33 cellular contexts compared by ENCODE assay signal in the genomic region with DNA sequence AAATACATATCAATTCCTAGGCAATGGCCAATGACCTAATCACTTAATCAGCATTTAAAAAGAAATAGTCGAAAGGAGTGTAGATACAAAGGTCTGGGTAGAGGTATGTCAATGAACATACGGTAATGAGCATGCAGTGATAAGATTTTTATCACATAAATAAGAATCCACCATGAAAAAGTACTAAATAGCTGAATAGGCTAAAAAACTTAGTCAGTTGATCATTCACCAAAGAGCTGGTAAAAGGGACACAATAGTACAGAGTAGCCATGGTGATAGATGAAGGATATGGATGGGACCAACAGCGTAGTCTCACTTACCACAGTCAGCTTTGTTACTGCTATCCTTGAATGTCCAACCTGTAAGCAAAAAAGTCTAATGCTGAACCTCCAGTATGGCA.
"Had no signal": no experiment of that assay in that cellular context is flagged by ENCODE, and none has a peak within 500 bp of the region (broad histone marks: within the 10 kb centered on the region; RNA-seq: fewer than 3 reads in every experiment).

No MANE protein-coding gene starts in this region.

- H3K36me3 ChIP-seq: adrenal gland, brain microvascular endothelial cell, breast epithelium had no signal

- DNase-seq: activated B cell treated with CpG ODN at 0.5 μM for 24 hours; activated CD4-positive, alpha-beta memory T cell treated with anti-CD3 and anti-CD28 coated beads for 36 hours; activated CD4-positive, alpha-beta T cell treated with anti-CD3 and anti-CD28 coated beads for 4 hours; activated CD4-positive, alpha-beta T cell treated with anti-CD3 and anti-CD28 coated beads, Interleukin-2, amount 10 ng/mL, durations not matched to agents 24 days and 14 days; activated CD4-positive, alpha-beta T cell treated with anti-CD3 and anti-CD28 coated beads, Interleukin-2, amount 50 U/mL, for 1 hour; activated CD4-positive, alpha-beta T cell treated with anti-CD3 and anti-CD28 coated beads, Interleukin-2, amount 50 U/mL, for 4 hours; activated CD4-positive, CD25-positive, alpha-beta regulatory T cell treated with anti-CD3 and anti-CD28 coated beads, Interleukin-2, amount 50 U/mL, for 72 hours; activated CD8-positive, alpha-beta memory T cell treated with anti-CD3 and anti-CD28 coated beads, Interleukin-2, amount 50 U/mL, for 4 hours; activated CD8-positive, alpha-beta T cell treated with anti-CD3 and anti-CD28 coated beads for 36 hours; activated effector memory CD4-positive, alpha-beta T cell treated with anti-CD3 and anti-CD28 coated beads, Interleukin-2, amount 50 U/mL, for 16 hours; activated gamma-delta T cell treated with Interleukin-2 at 50 U/mL for 16 hours; activated naive CD4-positive, alpha-beta T cell; activated naive CD4-positive, alpha-beta T cell treated with anti-CD3 and anti-CD28 coated beads for 36 hours; activated naive CD4-positive, alpha-beta T cell treated with anti-CD3 and anti-CD28 coated beads, Interleukin-2, amount 50 U/mL, for 16 hours; activated naive CD8-positive, alpha-beta T cell treated with anti-CD3 and anti-CD28 coated beads for 36 hours; activated T-cell treated with anti-CD3 and anti-CD28 coated beads for 4 hours; activated T-cell treated with anti-CD3 and anti-CD28 coated beads, Interleukin-2, amount 50 U/mL, for 1 hour; activated T-cell treated with anti-CD3 and anti-CD28 coated beads, Interleukin-2, amount 50 U/mL, for 4 hours; activated T-cell treated with anti-CD3 and anti-CD28 coated beads, Interleukin-2, amount 50 U/mL, for 72 hours; adrenal gland; amniotic stem cell; aorta; body of pancreas; brain microvascular endothelial cell; central memory CD4-positive, alpha-beta T cell; T-helper 2 cell; T-helper 9 cell had no signal

- FAIRE-seq: astrocyte, TTC549 had no signal

- ATAC-seq: activated CD8-positive, alpha-beta T cell treated with anti-CD3 and anti-CD28 coated beads for 36 hours; activated naive CD4-positive, alpha-beta T cell treated with anti-CD3 and anti-CD28 coated beads, Interleukin-2, amount 50 U/mL, for 72 hours; activated T-cell treated with anti-CD3 and anti-CD28 coated beads, Interleukin-2, amount 50 U/mL, for 4 hours; activated T-cell treated with anti-CD3 and anti-CD28 coated beads, Interleukin-2, amount 50 U/mL, for 72 hours; activated T-helper 17 cell treated with anti-CD3 and anti-CD28 coated beads, Interleukin-2, amount 50 U/mL, for 72 hours; body of pancreas had no signal

- H3K4me3 ChIP-seq: adrenal gland, body of pancreas, breast epithelium had no signal

- H3K27me3 ChIP-seq: adrenal gland, body of pancreas, brain microvascular endothelial cell, breast epithelium had no signal

- H3K27ac ChIP-seq: adrenal gland, body of pancreas, brain microvascular endothelial cell, breast epithelium, VCaP had no signal

- H3K4me1 ChIP-seq: adrenal gland, body of pancreas, breast epithelium had no signal

- H3K9me3 ChIP-seq: adrenal gland, body of pancreas, breast epithelium had no signal
